ENCODE assay signal across 9 cellular contexts in the genomic region with DNA sequence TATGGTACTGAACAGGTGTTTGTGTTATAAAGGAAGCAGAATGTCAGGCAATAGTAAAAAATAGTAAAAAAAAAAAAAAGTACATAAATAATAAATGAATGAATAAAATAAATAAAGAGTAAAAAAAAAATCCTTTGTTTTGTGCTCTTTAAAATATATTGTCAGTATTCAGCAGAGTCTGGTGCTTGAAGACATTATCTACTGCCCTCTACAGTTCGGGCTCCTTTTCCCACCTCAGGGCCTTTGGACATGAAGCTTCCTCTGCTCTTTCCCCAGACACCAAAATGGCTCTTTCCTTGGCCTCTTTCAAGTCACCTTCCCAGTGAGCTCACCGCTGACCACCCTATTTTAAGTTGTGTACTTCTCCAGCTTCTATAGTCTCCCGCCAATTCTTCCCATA.
DNase-seq lines count a peak whose midpoint lies in the region; ATAC-seq and TF ChIP-seq lines count a peak whose summit lies in the region.
"Had no signal": no experiment of that assay in that cellular context is flagged by ENCODE, and none has a peak within 500 bp of the region (broad histone marks: within the 10 kb centered on the region; RNA-seq: fewer than 3 reads in every experiment).

No MANE protein-coding gene starts in this region.

- H3K27me3 ChIP-seq in heart right ventricle (no peaks in the 10 kb centered on the region), right cardiac atrium (ENCODE audit: control insufficient read depth, insufficient read depth) (no peaks in the 10 kb centered on the region), sigmoid colon (no peaks in the 10 kb centered on the region)

- no peaks in the 10 kb centered on the region for H3K36me3 ChIP-seq in heart right ventricle
- H3K36me3 ChIP-seq in sigmoid colon = no peaks in the 10 kb centered on the region

- intact Hi-C loops in heart right ventricle (cut with DNase I) (loop anchor here in 4 of 10 donors (5.0 to 10.0 kb wide), 5 partner anchors 73 to 243 kb away; no protein-coding TSS in a partner anchor), right cardiac atrium (cut with DNase I) (loop anchor here in 2 of 4 donors (10.0 kb wide), 2 partner anchors 133 to 167 kb away; partner anchors contain the start of gene TNFRSF19 (in 1 of the 2)), sigmoid colon (cut with DNase I) (no loop called here)

- no peak overlapping the region for H3K27ac ChIP-seq in heart right ventricle
- no peak overlapping the region for H3K27ac ChIP-seq in right cardiac atrium (ENCODE audit: low read length)
- no peak overlapping the region for H3K27ac ChIP-seq in sigmoid colon

- TF ChIP-seq CTCF in heart right ventricle (IDR thresholded peaks at IDR 0.05) (peak in 6 of 9 donors; percentile 23 to 40 (median 33)), sigmoid colon (IDR thresholded peaks at IDR 0.05) (no peak)

- no peak for DNase-seq in heart right ventricle
- no peak for DNase-seq in right cardiac atrium
- DNase-seq in RPMI7951 (ENCODE audit: low read depth) = peak; percentile 37
- peak; percentile 60 for DNase-seq in fibroblast of peridontal ligament (ENCODE audit: extremely low read depth)
- no peak for DNase-seq in stimulated activated CD4-positive, alpha-beta T cell treated with anti-CD3 and anti-CD28 coated beads, Interleukin-4, amount 100 ng/mL, for 4 hours
- no peak for DNase-seq in G401 (ENCODE audit: low spot score)
- no peak for DNase-seq in sigmoid colon
- DNase-seq: NCI-H526 treated with DMSO at 0.1 percent for 48 hours had no signal

- TF ChIP-seq POLR2A in sigmoid colon (IDR thresholded peaks at IDR 0.05) = no peak

- H3K9me3 ChIP-seq in heart right ventricle = peaks cover 0 to 10% (median 0%) of the 10 kb centered on the region in 11 donors
- H3K9me3 ChIP-seq in right cardiac atrium (ENCODE audit: control insufficient read depth, low read length) = no peaks in the 10 kb centered on the region
- no peaks in the 10 kb centered on the region for H3K9me3 ChIP-seq in sigmoid colon

- H3K4me3 ChIP-seq in heart right ventricle (no peak overlapping the region), right cardiac atrium (ENCODE audit: low read length) (no peak overlapping the region), sigmoid colon (no peak overlapping the region)

- WGBS in heart right ventricle, 2 donors = 94 to 95% methylated on average over 3 of the region's 3 CpGs
- 90% methylated on average over 3 of the region's 3 CpGs for WGBS in right cardiac atrium
- 91 to 94% methylated on average over 3 of the region's 3 CpGs for WGBS in sigmoid colon, 2 donors

- ATAC-seq in heart right ventricle (no peak), right cardiac atrium (no peak), GM18867 (IDR thresholded peaks at IDR 0.05; ENCODE audit: unreplicated experiment) (no peak)

- H3K4me1 ChIP-seq in heart right ventricle = peaks cover 0 to 25% (median 13%) of the 10 kb centered on the region in 9 donors
- peaks cover 1% of the 10 kb centered on the region for H3K4me1 ChIP-seq in right cardiac atrium (ENCODE audit: control insufficient read depth, insufficient read depth, low read length)
- H3K4me1 ChIP-seq in sigmoid colon = no peaks in the 10 kb centered on the region

- no peak for TF ChIP-seq EP300 in sigmoid colon (IDR thresholded peaks at IDR 0.05)

- in situ Hi-C loops in G401 (cut with HindIII; ENCODE audit: low sequenced_read_pairs) = no loop called here

Comparison
In these comparisons a context has a peak if more than half of its experiments do, and no peak if none do; other contexts are left out.
1. DNase-seq: peak in RPMI7951 (single experiment) and fibroblast of peridontal ligament (single experiment); none in heart right ventricle (0 of 2), right cardiac atrium (0 of 3), stimulated activated CD4-positive, alpha-beta T cell treated with anti-CD3 and anti-CD28 coated beads, Interleukin-4, amount 100 ng/mL, for 4 hours (0 of 2), G401 (single experiment) and sigmoid colon (single experiment).
2. CTCF ChIP-seq: peak in heart right ventricle (6 of 9); none in sigmoid colon (0 of 4).